Comparison of ENCODE assay signal across 1 cellular context in the genomic region with DNA sequence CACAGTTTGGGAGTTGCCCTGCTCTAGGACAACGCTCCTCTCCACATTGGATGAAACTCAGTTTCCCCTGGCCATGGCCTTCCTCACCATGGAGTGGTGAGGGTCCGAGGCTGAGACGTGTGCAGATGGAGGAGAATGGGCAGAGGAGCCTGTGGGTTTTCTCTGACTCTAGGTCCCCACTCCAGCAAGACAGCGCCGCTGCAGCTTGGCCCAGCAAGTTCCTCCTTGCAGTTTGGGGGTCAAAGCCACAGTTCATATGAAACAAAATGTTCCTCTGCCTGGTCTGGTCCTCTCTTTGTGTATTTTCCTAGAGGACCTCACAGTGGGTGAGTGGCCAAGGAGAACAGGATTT.
A peak's percentile ranks its signal among the peaks of the same experiment; 100 is the strongest.
TF ChIP-seq lines count a peak whose summit lies in the region.

No MANE protein-coding gene starts in this region.

TF ChIP-seq in GM23338, 12 proteins besides CTCF, POLR2A, EP300 and RAD21:
- TF ChIP-seq, protein P1, sequence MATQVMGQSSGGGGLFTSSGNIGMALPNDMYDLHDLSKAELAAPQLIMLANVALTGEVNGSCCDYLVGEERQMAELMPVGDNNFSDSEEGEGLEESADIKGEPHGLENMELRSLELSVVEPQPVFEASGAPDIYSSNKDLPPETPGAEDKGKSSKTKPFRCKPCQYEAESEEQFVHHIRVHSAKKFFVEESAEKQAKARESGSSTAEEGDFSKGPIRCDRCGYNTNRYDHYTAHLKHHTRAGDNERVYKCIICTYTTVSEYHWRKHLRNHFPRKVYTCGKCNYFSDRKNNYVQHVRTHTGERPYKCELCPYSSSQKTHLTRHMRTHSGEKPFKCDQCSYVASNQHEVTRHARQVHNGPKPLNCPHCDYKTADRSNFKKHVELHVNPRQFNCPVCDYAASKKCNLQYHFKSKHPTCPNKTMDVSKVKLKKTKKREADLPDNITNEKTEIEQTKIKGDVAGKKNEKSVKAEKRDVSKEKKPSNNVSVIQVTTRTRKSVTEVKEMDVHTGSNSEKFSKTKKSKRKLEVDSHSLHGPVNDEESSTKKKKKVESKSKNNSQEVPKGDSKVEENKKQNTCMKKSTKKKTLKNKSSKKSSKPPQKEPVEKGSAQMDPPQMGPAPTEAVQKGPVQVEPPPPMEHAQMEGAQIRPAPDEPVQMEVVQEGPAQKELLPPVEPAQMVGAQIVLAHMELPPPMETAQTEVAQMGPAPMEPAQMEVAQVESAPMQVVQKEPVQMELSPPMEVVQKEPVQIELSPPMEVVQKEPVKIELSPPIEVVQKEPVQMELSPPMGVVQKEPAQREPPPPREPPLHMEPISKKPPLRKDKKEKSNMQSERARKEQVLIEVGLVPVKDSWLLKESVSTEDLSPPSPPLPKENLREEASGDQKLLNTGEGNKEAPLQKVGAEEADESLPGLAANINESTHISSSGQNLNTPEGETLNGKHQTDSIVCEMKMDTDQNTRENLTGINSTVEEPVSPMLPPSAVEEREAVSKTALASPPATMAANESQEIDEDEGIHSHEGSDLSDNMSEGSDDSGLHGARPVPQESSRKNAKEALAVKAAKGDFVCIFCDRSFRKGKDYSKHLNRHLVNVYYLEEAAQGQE (IDR thresholded peaks at IDR 0.05; ENCODE audit: unreplicated experiment) = no peak
- TF ChIP-seq POLR2AphosphoS5 (IDR thresholded peaks at IDR 0.05; ENCODE audit: low read depth) = peak; percentile 67
- no peak for TF ChIP-seq EZH2 (IDR thresholded peaks at IDR 0.05; ENCODE audit: low read depth, unreplicated experiment)
TF ChIP-seq in GM23338: peak in this region for 1.
